Comparison of ENCODE assay signal across 7 cellular contexts in the genomic region with DNA sequence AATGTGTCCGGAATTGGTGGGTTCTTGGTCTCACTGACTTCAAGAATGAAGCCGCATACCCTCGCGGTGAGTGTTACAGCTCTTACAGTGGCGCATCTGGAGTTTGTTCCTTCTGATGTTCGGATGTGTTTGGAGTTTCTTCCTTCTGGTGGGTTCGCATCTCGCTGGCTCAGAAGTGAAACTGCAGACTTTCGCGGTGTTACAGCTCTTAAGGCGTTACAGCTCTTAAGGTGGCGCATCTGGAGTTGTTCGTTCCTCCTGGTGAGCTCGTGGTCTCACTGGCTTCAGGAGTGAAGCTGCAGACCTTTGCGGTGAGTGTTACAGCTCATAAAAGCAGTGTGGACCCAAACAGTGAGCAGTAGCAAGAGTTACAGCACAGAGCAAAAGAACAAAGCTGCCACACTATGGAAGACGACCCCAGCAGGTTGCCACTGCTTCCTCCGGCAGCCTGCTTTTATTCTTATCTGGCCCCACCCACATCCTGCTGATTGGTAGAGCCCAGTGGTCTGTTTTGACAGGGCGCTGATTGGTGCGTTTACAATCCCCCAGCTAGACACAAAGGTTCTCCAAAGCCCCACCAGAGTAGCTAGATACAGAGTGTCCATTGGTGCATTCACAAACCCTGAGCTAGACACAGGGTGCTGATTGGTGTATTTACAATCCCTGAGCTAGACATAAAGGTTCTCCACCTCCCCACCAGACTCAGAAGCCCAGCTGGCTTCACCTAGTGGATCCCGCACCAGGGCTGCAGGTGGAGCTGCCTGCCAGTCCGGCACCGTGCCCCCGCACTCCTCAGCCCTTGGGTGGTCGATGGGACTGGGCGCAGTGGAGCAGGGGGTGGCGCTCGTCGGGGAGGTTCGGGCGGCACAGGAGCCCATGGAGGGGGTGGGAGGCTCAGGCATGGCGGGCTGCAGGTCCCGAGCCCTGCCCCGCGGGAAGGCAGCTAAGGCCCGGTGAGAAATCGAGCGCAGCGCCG.
DNase-seq lines count a peak whose midpoint lies in the region; ATAC-seq and TF ChIP-seq lines count a peak whose summit lies in the region.
"Not testable (repeated sequence)": the region's sequence is repeated elsewhere in the genome, so short reads cannot be mapped to it uniquely, and the experiment has no call there.

No MANE protein-coding gene starts in this region.

- H3K4me1 ChIP-seq in MM.1S (ENCODE audit: low read length), result peaks cover 18% of the 10 kb centered on the region
- not testable (repeated sequence) for H3K4me1 ChIP-seq in right cardiac atrium (ENCODE audit: control insufficient read depth, insufficient read depth, low read length)

- H3K27me3 Mint-ChIP-seq in WTC11 (ENCODE audit: low read depth); activated T-cell treated with anti-CD3 and anti-CD28 coated beads, Interleukin-2, amount 50 U/mL, for 4 hours (ENCODE audit: low read depth); activated naive CD8-positive, alpha-beta T cell treated with anti-CD3 and anti-CD28 coated beads, Interleukin-2, amount 10 ng/mL, durations not matched to agents 7 days and 5 days; neural crest cell (ENCODE audit: low read depth): not testable (repeated sequence)

- H3K4me3 ChIP-seq in GM12865 (ENCODE audit: low read depth, low read length) (peak overlapping the region; percentile 58), MM.1S (ENCODE audit: low read length) (peak overlapping the region; percentile 30; the same call in 1 of the 2 replicates)
- H3K4me3 ChIP-seq in right cardiac atrium (ENCODE audit: low read length), result not testable (repeated sequence)

- not testable (repeated sequence) for H3K9me3 Mint-ChIP-seq in WTC11; activated T-cell treated with anti-CD3 and anti-CD28 coated beads, Interleukin-2, amount 50 U/mL, for 4 hours; activated naive CD8-positive, alpha-beta T cell treated with anti-CD3 and anti-CD28 coated beads, Interleukin-2, amount 10 ng/mL, durations not matched to agents 7 days and 5 days; neural crest cell

- H3K36me3 Mint-ChIP-seq in WTC11; activated T-cell treated with anti-CD3 and anti-CD28 coated beads, Interleukin-2, amount 50 U/mL, for 4 hours (ENCODE audit: insufficient read depth); activated naive CD8-positive, alpha-beta T cell treated with anti-CD3 and anti-CD28 coated beads, Interleukin-2, amount 10 ng/mL, durations not matched to agents 7 days and 5 days: not testable (repeated sequence)
- H3K36me3 Mint-ChIP-seq in neural crest cell (ENCODE audit: low read depth), result peaks cover 11% of the 10 kb centered on the region

- H3K4me1 Mint-ChIP-seq in WTC11; activated T-cell treated with anti-CD3 and anti-CD28 coated beads, Interleukin-2, amount 50 U/mL, for 4 hours (ENCODE audit: low read depth); activated naive CD8-positive, alpha-beta T cell treated with anti-CD3 and anti-CD28 coated beads, Interleukin-2, amount 10 ng/mL, durations not matched to agents 7 days and 5 days; neural crest cell: not testable (repeated sequence)

- CTCF ChIA-PET in WTC11 (lab: Charles Lee), result not testable (repeated sequence)

- 96% methylated on average over 32 of the region's 39 CpGs for WGBS in right cardiac atrium

- H3K27me3 ChIP-seq in MM.1S (replicated peaks; ENCODE audit: insufficient read depth, low read length); right cardiac atrium (ENCODE audit: control insufficient read depth, insufficient read depth): not testable (repeated sequence)

- 0 out of 2 replicates have a peak overlapping the region, but pooled peaks have one; percentile 16 for H2AFZ ChIP-seq in MM.1S (ENCODE audit: low read length)

- H3K9ac ChIP-seq in MM.1S (ENCODE audit: low read length), result peak overlapping the region; percentile 26; the same call in 1 of the 2 replicates

- POLR2A ChIA-PET in WTC11 (lab: Charles Lee); activated naive CD8-positive, alpha-beta T cell treated with anti-CD3 and anti-CD28 coated beads, Interleukin-2, amount 10 ng/mL, durations not matched to agents 7 days and 5 days (lab: Charles Lee): not testable (repeated sequence)

- H3K27ac ChIP-seq in MM.1S (ENCODE audit: low read length); right cardiac atrium (ENCODE audit: low read length): not testable (repeated sequence)

- H4K20me1 ChIP-seq in MM.1S (ENCODE audit: insufficient read depth, low read length), result not testable (repeated sequence)

- not testable (repeated sequence) for H3F3A ChIP-seq in MM.1S (ENCODE audit: insufficient read depth, low read length)

- not testable (repeated sequence) for H3K4me3 Mint-ChIP-seq in WTC11
- peak overlapping the region; percentile 54 for H3K4me3 Mint-ChIP-seq in activated T-cell treated with anti-CD3 and anti-CD28 coated beads, Interleukin-2, amount 50 U/mL, for 4 hours
- peak overlapping the region; percentile 13 for H3K4me3 Mint-ChIP-seq in activated naive CD8-positive, alpha-beta T cell treated with anti-CD3 and anti-CD28 coated beads, Interleukin-2, amount 10 ng/mL, durations not matched to agents 7 days and 5 days
- peak overlapping the region; percentile 16 for H3K4me3 Mint-ChIP-seq in neural crest cell

- not testable (repeated sequence) for H3K36me3 ChIP-seq in MM.1S (replicated peaks; ENCODE audit: insufficient read depth, low read length)

- not testable (repeated sequence) for H3K79me2 ChIP-seq in MM.1S (ENCODE audit: low read length)

- not testable (repeated sequence) for H3K9me3 ChIP-seq in MM.1S (replicated peaks; ENCODE audit: insufficient read depth, low read length); right cardiac atrium (ENCODE audit: control insufficient read depth, low read length)

- H3K27ac Mint-ChIP-seq in WTC11 (peak overlapping the region; percentile 18; the same call in 1 of the 2 replicates), neural crest cell (ENCODE audit: unreplicated experiment) (peak overlapping the region; percentile 71)
- H3K27ac Mint-ChIP-seq in activated naive CD8-positive, alpha-beta T cell treated with anti-CD3 and anti-CD28 coated beads, Interleukin-2, amount 10 ng/mL, durations not matched to agents 7 days and 5 days, result peak overlapping the region; percentile 42

- not testable (repeated sequence) for H3K9me2 ChIP-seq in MM.1S (replicated peaks; ENCODE audit: insufficient read depth, low read length)

- intact Hi-C loops in right cardiac atrium (cut with DNase I), result not testable (repeated sequence)

- ATAC-seq in WTC11, result peak; percentile 32
- not testable (repeated sequence) for ATAC-seq in activated T-cell treated with anti-CD3 and anti-CD28 coated beads, Interleukin-2, amount 50 U/mL, for 4 hours; activated naive CD8-positive, alpha-beta T cell treated with anti-CD3 and anti-CD28 coated beads, Interleukin-2, amount 10 ng/mL, durations not matched to agents 7 days and 5 days (ENCODE audit: low read depth); right cardiac atrium

- peak overlapping the region; percentile 31; the same call in 1 of the 2 replicates for H3K4me2 ChIP-seq in MM.1S (ENCODE audit: low read depth, low read length)

- not testable (repeated sequence) for TF ChIP-seq CTCF in GM12865 (IDR thresholded peaks at IDR 0.05; ENCODE audit: insufficient read depth, low read depth, low read length, missing control alignments); MM.1S (IDR thresholded peaks at IDR 0.05; ENCODE audit: low read length); WTC11 (IDR thresholded peaks at IDR 0.05); neural crest cell (conservative IDR thresholded peaks at IDR 0.05)

- DNase-seq in GM12865 (ENCODE audit: low read depth) (peak; percentile 21), MM.1S (peak; percentile 61), right cardiac atrium (peak in 2 of 3 donors; percentile 26 to 29)
- not testable (repeated sequence) for DNase-seq in WTC11 (ENCODE audit: low spot score); activated T-cell treated with anti-CD3 and anti-CD28 coated beads, Interleukin-2, amount 50 U/mL, for 4 hours; activated naive CD8-positive, alpha-beta T cell treated with anti-CD3 and anti-CD28 coated beads, Interleukin-2, amount 10 ng/mL, durations not matched to agents 7 days and 5 days; neural crest cell (ENCODE audit: low read depth, low spot score)

TF ChIP-seq in WTC11, 78 proteins besides CTCF, POLR2A, EP300 and RAD21:
- TF ChIP-seq NFYB (CRISPR knock-in tag; conservative IDR thresholded peaks at IDR 0.05; ENCODE audit: low read depth), result peak; percentile 51

Comparison
In these comparisons a context has a peak if more than half of its experiments do, and no peak if none do; other contexts are left out.
1. H3K27ac Mint-ChIP-seq: peak in every context shown above with its lines; median percentile 71 in neural crest cell; 42 in activated naive CD8-positive, alpha-beta T cell treated with anti-CD3 and anti-CD28 coated beads, Interleukin-2, amount 10 ng/mL, durations not matched to agents 7 days and 5 days; 18 in WTC11.